16 cellular contexts compared by ENCODE assay signal in genomic region chr2:1648241-1649102, GRCh38.
"Had no signal": no experiment of that assay in that cellular context is flagged by ENCODE, and none has a peak within 500 bp of the region (broad histone marks: within the 10 kb centered on the region; RNA-seq: fewer than 3 reads in every experiment).

No MANE protein-coding gene starts in this region.

- H3K27ac ChIP-seq: body of pancreas, lower lobe of right lung, psoas muscle, stomach had no signal

- H3K4me3 Mint-ChIP-seq: activated naive CD4-positive, alpha-beta T cell treated with anti-CD3 and anti-CD28 coated beads, Interleukin-2, amount 50 U/mL, for 24 hours; naive thymus-derived CD4-positive, alpha-beta T cell had no signal

- H3K4me3 ChIP-seq: body of pancreas, lower lobe of right lung, psoas muscle, stomach had no signal

- H3K9me3 ChIP-seq: body of pancreas, lower lobe of right lung, psoas muscle, stomach had no signal

- H3K9me3 Mint-ChIP-seq: activated naive CD4-positive, alpha-beta T cell treated with anti-CD3 and anti-CD28 coated beads, Interleukin-2, amount 50 U/mL, for 24 hours had no signal

- DNase-seq: activated CD4-positive, alpha-beta T cell treated with anti-CD3 and anti-CD28 coated beads, Interleukin-2, amount 50 U/mL, for 1 hour; activated effector memory CD4-positive, alpha-beta T cell treated with Interleukin-2 at 50 U/mL for 16 hours; activated T-cell treated with anti-CD3 and anti-CD28 coated beads, Interleukin-2, amount 50 U/mL, for 1 hour; body of pancreas; foreskin melanocyte; lower lobe of right lung; naive thymus-derived CD4-positive, alpha-beta T cell; nucleus accumbens; psoas muscle; stimulated activated CD4-positive, alpha-beta T cell treated with anti-CD3 and anti-CD28 coated beads, Interleukin-15, amount 100 ng/mL, for 24 hours; stimulated activated CD4-positive, alpha-beta T cell treated with anti-CD3 and anti-CD28 coated beads, Interleukin-4, amount 100 ng/mL, for 4 hours; stomach; T-helper 2 cell had no signal

- H3K36me3 Mint-ChIP-seq: activated naive CD4-positive, alpha-beta T cell treated with anti-CD3 and anti-CD28 coated beads, Interleukin-2, amount 50 U/mL, for 24 hours; naive thymus-derived CD4-positive, alpha-beta T cell had no signal

- H3K4me1 Mint-ChIP-seq: activated naive CD4-positive, alpha-beta T cell treated with anti-CD3 and anti-CD28 coated beads, Interleukin-2, amount 50 U/mL, for 24 hours; naive thymus-derived CD4-positive, alpha-beta T cell had no signal

- FAIRE-seq: endometrium, TTC549 had no signal

- H3K27ac Mint-ChIP-seq: activated naive CD4-positive, alpha-beta T cell treated with anti-CD3 and anti-CD28 coated beads, Interleukin-2, amount 50 U/mL, for 24 hours; naive thymus-derived CD4-positive, alpha-beta T cell had no signal

- ATAC-seq: body of pancreas; lower lobe of right lung; naive thymus-derived CD4-positive, alpha-beta T cell; psoas muscle had no signal

- H3K27me3 Mint-ChIP-seq: activated naive CD4-positive, alpha-beta T cell treated with anti-CD3 and anti-CD28 coated beads, Interleukin-2, amount 50 U/mL, for 24 hours had no signal

- H3K27me3 ChIP-seq: body of pancreas, stomach had no signal

- H3K4me1 ChIP-seq: body of pancreas, psoas muscle had no signal
